In genomic region chr3:142215111-142215510, GRCh38 we compare ENCODE assay signal across 20 cellular contexts. TPM values are rescaled to one million over a fixed set of nuclear protein-coding genes. Genes with fewer than 3 reads are reported as not detected.
DNase-seq lines count a peak whose midpoint lies in the region; ATAC-seq and TF ChIP-seq lines count a peak whose summit lies in the region.
"Had no signal": no experiment of that assay in that cellular context is flagged by ENCODE, and none has a peak within 500 bp of the region (broad histone marks: within the 10 kb centered on the region; RNA-seq: fewer than 3 reads in every experiment).

No MANE protein-coding gene starts in this region.

- no peak overlapping the region for H3K4me3 Mint-ChIP-seq in mesothelial cell of epicardium
- H3K4me3 Mint-ChIP-seq: CD8-positive, alpha-beta T cell; nephron progenitor cell; T-helper 2 cell treated with Interferon-gamma antibody and Interleukin-4, amounts not matched to agents 5 μg/mL and 100 μg/mL, for 36 hours had no signal

- no peak overlapping the region for H3K27ac ChIP-seq in A673 (ENCODE audit: low read depth, low read length, poor library complexity, severe bottlenecking)
- H3K27ac ChIP-seq in adrenal gland: no peak overlapping the region
- H3K27ac ChIP-seq: coronary artery had no signal

- no TSS peak for BruUV-seq in A673 (replicated peaks; lab: Mats Ljungman, UMichigan)

- peaks cover 10% of the 10 kb centered on the region for H3K36me3 Mint-ChIP-seq in mesothelial cell of epicardium

- H3K27me3 ChIP-seq in A673 (replicated peaks; ENCODE audit: insufficient read depth, low read depth, low read length, poor library complexity) (no peaks in the 10 kb centered on the region), adrenal gland (no peaks in the 10 kb centered on the region)

- H3K27me3 Mint-ChIP-seq in mesothelial cell of epicardium (ENCODE audit: low read depth): no peaks in the 10 kb centered on the region

- H3K36me3 ChIP-seq in A673 (ENCODE audit: insufficient read depth, low read length, poor library complexity, severe bottlenecking): no peaks in the 10 kb centered on the region
- peaks cover 0 to 9% of the 10 kb centered on the region in 2 donors for H3K36me3 ChIP-seq in adrenal gland (replicated peaks in 1 of 2)

- H3K4me1 ChIP-seq in A673 (ENCODE audit: insufficient read depth, low read length, poor library complexity, severe bottlenecking): peaks cover 25% of the 10 kb centered on the region
- peaks cover 14 to 33% of the 10 kb centered on the region in 2 donors for H3K4me1 ChIP-seq in adrenal gland (replicated peaks in 1 of 2)

- no peak for ATAC-seq in HG03469 (IDR thresholded peaks at IDR 0.05; ENCODE audit: unreplicated experiment)
- ATAC-seq: CD8-positive, alpha-beta T cell; stimulated activated naive CD8-positive, alpha-beta T cell treated with anti-CD3 and anti-CD28 coated beads, Interleukin-15, Interleukin-2, amounts not matched to agents 100 U/mL and 50 U/mL, for 24 hours had no signal

- TF ChIP-seq POLR2A in adrenal gland (IDR thresholded peaks at IDR 0.05): no peak

- H3K9me3 ChIP-seq in A673 (ENCODE audit: low read depth, low read length, poor library complexity, severe bottlenecking): no peaks in the 10 kb centered on the region
- no peaks in the 10 kb centered on the region for H3K9me3 ChIP-seq in adrenal gland (replicated peaks in 1 of 3)

- TF ChIP-seq CTCF in A673 (conservative IDR thresholded peaks at IDR 0.05; ENCODE audit: low read depth, low read length) (no peak), mesothelial cell of epicardium (IDR thresholded peaks at IDR 0.05; ENCODE audit: unreplicated experiment) (no peak), adrenal gland (IDR thresholded peaks at IDR 0.05) (no peak)

- POLR2A ChIA-PET in A673 (lab: Charles Lee; ENCODE audit: low non-redundant PET): no interaction called here

- no peak overlapping the region for H3K4me3 ChIP-seq in A673 (ENCODE audit: low read depth, low read length, poor library complexity, severe bottlenecking)
- no peak overlapping the region for H3K4me3 ChIP-seq in adrenal gland
- H3K4me3 ChIP-seq: coronary artery had no signal

- peak overlapping the region; percentile 95 for H3K27ac Mint-ChIP-seq in mesothelial cell of epicardium
- H3K27ac Mint-ChIP-seq: activated T-helper 2 cell treated with anti-CD3 and anti-CD28 coated beads, Interferon-gamma antibody, Interleukin-2, Interleukin-4, amounts not matched to agents 10 μg/mL and 5 μg/mL and 100 μg/mL, durations not matched to agents 14 hours and 24 hours and 36 hours; CD8-positive, alpha-beta T cell; nephron progenitor cell; T-helper 2 cell treated with Interferon-gamma antibody and Interleukin-4, amounts not matched to agents 5 μg/mL and 100 μg/mL, for 36 hours had no signal

- CTCF ChIA-PET in A673 (lab: Charles Lee): no interaction called here

- peaks cover 16% of the 10 kb centered on the region for H3K4me1 Mint-ChIP-seq in mesothelial cell of epicardium

- WGBS in adrenal gland, 4 donors: 64 to 71% (median 68%) methylated on average over 3 of the region's 3 CpGs

- DNase-seq in A673 (ENCODE audit: low spot score) (peak; percentile 59), NCI-H2029 (lab: John Stamatoyannopoulos, UW) (peak; percentile 65), dermis microvascular lymphatic vessel endothelial cell (ENCODE audit: low read depth in 2 of 2) (peak; percentile 66 to 67), mesothelial cell of epicardium (ENCODE audit: low spot score in 2 of 2, unreplicated experiment in 2 of 2) (no peak), superior temporal gyrus (ENCODE audit: extremely low spot score) (no peak), adrenal gland (no peak), posterior cingulate gyrus (no peak)
- DNase-seq: activated CD4-positive, CD25-positive, alpha-beta regulatory T cell treated with anti-CD3 and anti-CD28 coated beads, Interleukin-2, amount 50 U/mL, for 72 hours; CD8-positive, alpha-beta T cell; MV-4-11; NCI-H1930; NCI-H526; nephron progenitor cell; SHP77 treated with DMSO at 0.1 percent for 48 hours; stimulated activated CD4-positive, alpha-beta T cell treated with anti-CD3 and anti-CD28 coated beads, Interleukin-15, amount 100 ng/mL, for 24 hours; stimulated activated naive CD8-positive, alpha-beta T cell treated with anti-CD3 and anti-CD28 coated beads, Interleukin-15, Interleukin-2, amounts not matched to agents 100 U/mL and 50 U/mL, for 24 hours had no signal

- no peaks in the 10 kb centered on the region for H3K9me3 Mint-ChIP-seq in mesothelial cell of epicardium
- H3K9me3 Mint-ChIP-seq: activated T-helper 2 cell treated with anti-CD3 and anti-CD28 coated beads, Interferon-gamma antibody, Interleukin-2, Interleukin-4, amounts not matched to agents 10 μg/mL and 5 μg/mL and 100 μg/mL, durations not matched to agents 14 hours and 24 hours and 36 hours; CD8-positive, alpha-beta T cell; nephron progenitor cell; T-helper 2 cell treated with Interferon-gamma antibody and Interleukin-4, amounts not matched to agents 5 μg/mL and 100 μg/mL, for 36 hours had no signal

- intact Hi-C loops in A673 (cut with micrococcal nuclease; ENCODE audit: unreplicated experiment) (no loop called here), adrenal gland (cut with DNase I) (no loop called here), posterior cingulate gyrus (cut with DNase I) (no loop called here)

RNA-seq across cellular contexts. Expression of gene GK5, which starts 10.3 kb away (rescaled TPM):
- total RNA-seq in A673 (2021) (19.2 and 20.5 TPM in 2 replicates), dermis microvascular lymphatic vessel endothelial cell (4.1 and 4.8 TPM in 2 replicates), mesothelial cell of epicardium (26.8 to 30.3 TPM (median 29.0 TPM) in 3 replicates), adrenal gland (10 to 100 TPM; 22.3 to 46.1 (median 32.2) TPM)
- polyA plus RNA-seq in adrenal gland: 10 to 100 TPM; 12.6 to 51.2 (median 16.7) TPM

Comparison
In these comparisons a context has a peak if more than half of its experiments do, and no peak if none do; other contexts are left out.
1. DNase-seq: peak in A673 (single experiment), NCI-H2029 (single experiment) and dermis microvascular lymphatic vessel endothelial cell (2 of 2); none in mesothelial cell of epicardium (0 of 2), superior temporal gyrus (single experiment), adrenal gland (0 of 7) and posterior cingulate gyrus (0 of 10).